ENCODE assay signal across 9 cellular contexts in genomic region chr3:130012108-130012507, GRCh38. TPM values are rescaled to one million over a fixed set of nuclear protein-coding genes. Genes with fewer than 3 reads are reported as not detected.
"Had no signal": no experiment of that assay in that cellular context is flagged by ENCODE, and none has a peak within 500 bp of the region (broad histone marks: within the 10 kb centered on the region; RNA-seq: fewer than 3 reads in every experiment).

No MANE protein-coding gene starts in this region.

RNA-seq across cellular contexts. Expression of gene TRH, which starts 37.6 kb away (rescaled TPM):
- total RNA-seq: activated CD4-positive, alpha-beta memory T cell treated with anti-CD3 and anti-CD28 coated beads, Interleukin-2, amount 10 ng/mL, durations not matched to agents 7 days and 5 days; activated CD4-positive, alpha-beta T cell treated with anti-CD3 and anti-CD28 coated beads for 36 hours; activated CD8-positive, alpha-beta memory T cell treated with anti-CD3 and anti-CD28 coated beads for 36 hours; activated naive CD4-positive, alpha-beta T cell treated with anti-CD3 and anti-CD28 coated beads for 36 hours; activated T-helper 17 cell treated with anti-CD3 and anti-CD28 coated beads, Interleukin-2, amount 50 U/mL, for 72 hours; breast epithelium; OCI-LY7; RPMI7951; T-helper 2 cell treated with Interferon-gamma antibody and Interleukin-4, amounts not matched to agents 100 ng/mL and 5 ng/mL, for 36 hours had no signal
